Comparison of ENCODE assay signal across 26 cellular contexts in the genomic region with DNA sequence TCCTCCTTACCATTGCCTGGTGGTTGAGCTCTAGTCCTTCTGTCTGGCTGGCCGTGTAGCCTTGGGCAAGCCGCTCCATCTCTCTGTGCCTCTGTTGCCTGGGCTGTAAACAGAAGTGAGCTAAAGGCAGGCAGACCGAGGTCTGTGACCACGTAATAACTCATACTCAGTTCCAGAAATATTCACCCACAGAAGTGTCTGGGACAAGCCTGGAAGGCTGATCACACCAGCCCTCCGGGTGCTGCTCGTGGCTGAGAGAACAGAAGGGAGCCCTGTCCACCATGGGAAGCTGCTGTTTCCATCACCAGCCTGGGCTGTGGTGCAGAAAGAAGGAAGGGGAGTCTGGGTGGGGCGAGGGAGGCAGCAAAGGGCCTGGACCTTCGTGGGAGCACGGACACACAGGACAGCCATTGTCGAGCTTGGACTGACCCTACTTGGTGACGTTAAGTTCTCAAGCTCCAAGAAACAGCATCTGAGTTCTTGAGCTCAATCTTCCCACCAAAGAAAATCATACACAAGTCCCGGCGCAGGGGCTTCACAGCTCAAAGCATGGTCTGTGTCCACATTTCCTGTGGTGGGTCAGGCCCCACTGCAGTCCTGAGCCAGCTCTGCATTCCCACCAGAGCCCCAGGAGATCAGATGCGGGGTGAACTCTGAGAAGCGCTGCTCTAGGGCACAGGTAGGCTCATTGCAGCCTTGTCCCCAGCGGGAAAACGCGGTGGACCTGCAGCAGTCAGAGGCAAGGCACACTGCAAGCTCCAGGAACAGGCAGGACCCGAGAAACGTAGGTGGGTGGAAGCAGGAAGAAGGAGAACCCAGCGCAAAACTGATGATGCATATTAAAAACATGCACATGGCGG.
A peak's percentile ranks its signal among the peaks of the same experiment; 100 is the strongest.
DNase-seq lines count a peak whose midpoint lies in the region; ATAC-seq and TF ChIP-seq lines count a peak whose summit lies in the region.
"Had no signal": no experiment of that assay in that cellular context is flagged by ENCODE, and none has a peak within 500 bp of the region (broad histone marks: within the 10 kb centered on the region; RNA-seq: fewer than 3 reads in every experiment).

No MANE protein-coding gene starts in this region.

- peaks cover 66 to 69% of the 10 kb centered on the region in 2 donors for H3K4me1 Mint-ChIP-seq in natural killer cell
- H3K4me1 Mint-ChIP-seq in natural killer cell treated with Interleukin-12 subunit alpha and Interleukin-12 subunit beta and Interleukin-15 and Interleukin-18, amount 100 ng/mL, for 72 hours (ENCODE audit: low read depth in 2 of 2): peaks cover 31 to 56% of the 10 kb centered on the region in 2 donors
- H3K4me1 Mint-ChIP-seq in endodermal cell: peaks cover 7% of the 10 kb centered on the region
- H3K4me1 Mint-ChIP-seq in osteocyte (ENCODE audit: unreplicated experiment): peaks cover 5% of the 10 kb centered on the region
- H3K4me1 Mint-ChIP-seq: activated CD4-positive, alpha-beta T cell treated with anti-CD3 and anti-CD28 coated beads, Interleukin-2, amount 10 ng/mL, durations not matched to agents 24 days and 14 days had no signal

- H3K4me3 ChIP-seq in endodermal cell (ENCODE audit: low read length): no peak overlapping the region
- H3K4me3 ChIP-seq: adrenal gland, GM23338, left lung, prostate gland, upper lobe of left lung had no signal

- no peaks in the 10 kb centered on the region for H3K9me3 ChIP-seq in endodermal cell (ENCODE audit: control insufficient read depth, low read length)
- H3K9me3 ChIP-seq: adrenal gland, left lung, prostate gland, upper lobe of left lung had no signal

- no peaks in the 10 kb centered on the region for H3K36me3 ChIP-seq in endodermal cell (ENCODE audit: control insufficient read depth, insufficient read depth, low read length)
- H3K36me3 ChIP-seq: adrenal gland, left lung, prostate gland, upper lobe of left lung had no signal

- H3K9ac ChIP-seq in endodermal cell (ENCODE audit: extremely low read depth, low read length, poor library complexity, severe bottlenecking): no peak overlapping the region

- no peak overlapping the region for H3K27ac ChIP-seq in endodermal cell (ENCODE audit: low read depth, low read length)
- H3K27ac ChIP-seq: adrenal gland, left lung, prostate gland, upper lobe of left lung, VCaP had no signal

- H3K9me3 Mint-ChIP-seq in natural killer cell (no peaks in the 10 kb centered on the region), endodermal cell (no peaks in the 10 kb centered on the region), osteocyte (ENCODE audit: unreplicated experiment) (no peaks in the 10 kb centered on the region)
- H3K9me3 Mint-ChIP-seq in natural killer cell treated with Interleukin-12 subunit alpha and Interleukin-12 subunit beta and Interleukin-15 and Interleukin-18, amount 100 ng/mL, for 72 hours: no peaks in the 10 kb centered on the region
- H3K9me3 Mint-ChIP-seq: activated CD4-positive, alpha-beta T cell treated with anti-CD3 and anti-CD28 coated beads, Interleukin-2, amount 10 ng/mL, durations not matched to agents 24 days and 14 days; activated naive CD4-positive, alpha-beta T cell treated with anti-CD3 and anti-CD28 coated beads, Interleukin-2, amount 10 ng/mL, durations not matched to agents 7 days and 5 days; activated T-helper 1 cell treated with anti-CD3 and anti-CD28 coated beads, Interleukin-12 subunit alpha, Interleukin-12 subunit beta, Interleukin-2, Interleukin-4 antibody, amounts not matched to agents 30 ng/mL and 10 ng/mL and 1 ng/mL, durations not matched to agents 14 hours and 24 hours and 36 hours; CD4-positive, alpha-beta T cell; GM23338; HFFc6 had no signal

- H3K27me3 ChIP-seq in endodermal cell (ENCODE audit: control insufficient read depth, insufficient read depth, low read length, poor library complexity, severe bottlenecking): no peaks in the 10 kb centered on the region
- H3K27me3 ChIP-seq: upper lobe of left lung had no signal

- WGBS in endodermal cell (ENCODE audit: insufficient coverage in 1 of 2, insufficient read length in 1 of 2), 2 experiments: 89 to 95% methylated on average over 14 to 22 of the region's 22 CpGs

- H3K36me3 Mint-ChIP-seq in natural killer cell (peaks cover 8% of the 10 kb centered on the region), endodermal cell (ENCODE audit: low read depth) (no peaks in the 10 kb centered on the region), osteocyte (ENCODE audit: unreplicated experiment) (no peaks in the 10 kb centered on the region)
- no peaks in the 10 kb centered on the region for H3K36me3 Mint-ChIP-seq in natural killer cell treated with Interleukin-12 subunit alpha and Interleukin-12 subunit beta and Interleukin-15 and Interleukin-18, amount 100 ng/mL, for 72 hours
- H3K36me3 Mint-ChIP-seq: activated naive CD4-positive, alpha-beta T cell treated with anti-CD3 and anti-CD28 coated beads, Interleukin-2, amount 10 ng/mL, durations not matched to agents 7 days and 5 days had no signal

- no peak for TF ChIP-seq CTCF in natural killer cell (IDR thresholded peaks at IDR 0.05)
- no peak for TF ChIP-seq CTCF in endodermal cell (conservative IDR thresholded peaks at IDR 0.05)
- TF ChIP-seq CTCF in osteocyte (IDR thresholded peaks at IDR 0.05): no peak

- ATAC-seq in natural killer cell: no peak
- ATAC-seq in natural killer cell treated with Interleukin-12 subunit alpha and Interleukin-12 subunit beta and Interleukin-15 and Interleukin-18, amount 100 ng/mL, for 72 hours: no peak
- ATAC-seq: GM23338, left lung had no signal

- peak overlapping the region in 1 of 2 donors; percentile 79 for H3K27ac Mint-ChIP-seq in natural killer cell
- peak overlapping the region in 1 of 2 donors; percentile 24 for H3K27ac Mint-ChIP-seq in natural killer cell treated with Interleukin-12 subunit alpha and Interleukin-12 subunit beta and Interleukin-15 and Interleukin-18, amount 100 ng/mL, for 72 hours
- peak overlapping the region; percentile 10 for H3K27ac Mint-ChIP-seq in endodermal cell
- H3K27ac Mint-ChIP-seq in osteocyte (ENCODE audit: unreplicated experiment): no peak overlapping the region
- H3K27ac Mint-ChIP-seq: activated CD4-positive, alpha-beta T cell treated with anti-CD3 and anti-CD28 coated beads, Interleukin-2, amount 10 ng/mL, durations not matched to agents 24 days and 14 days; activated naive CD4-positive, alpha-beta T cell treated with anti-CD3 and anti-CD28 coated beads, Interleukin-2, amount 10 ng/mL, durations not matched to agents 7 days and 5 days; activated T-helper 1 cell treated with anti-CD3 and anti-CD28 coated beads, Interleukin-12 subunit alpha, Interleukin-12 subunit beta, Interleukin-2, Interleukin-4 antibody, amounts not matched to agents 30 ng/mL and 10 ng/mL and 1 ng/mL, durations not matched to agents 14 hours and 24 hours and 36 hours; CD4-positive, alpha-beta T cell; GM23338; HFFc6 had no signal

- peak; percentile 10 for DNase-seq in natural killer cell
- DNase-seq in natural killer cell treated with Interleukin-12 subunit alpha and Interleukin-12 subunit beta and Interleukin-15 and Interleukin-18, amount 100 ng/mL, for 72 hours (ENCODE audit: low spot score): no peak
- DNase-seq in endodermal cell: peak; percentile 35
- peak; percentile 62 for DNase-seq in osteocyte (ENCODE audit: extremely low spot score, unreplicated experiment)
- DNase-seq in stimulated activated CD4-positive, alpha-beta T cell treated with anti-CD3 and anti-CD28 coated beads, Interleukin-2, amount 100 ng/mL, for 48 hours: no peak
- DNase-seq in iPS-NIHi11 (ENCODE audit: low spot score): no peak
- no peak for DNase-seq in HPDE6-E6E7 (ENCODE audit: extremely low spot score)
- DNase-seq: activated CD4-positive, alpha-beta T cell treated with anti-CD3 and anti-CD28 coated beads, Interleukin-2, amount 10 ng/mL, durations not matched to agents 24 days and 14 days; activated naive CD4-positive, alpha-beta T cell treated with anti-CD3 and anti-CD28 coated beads, Interleukin-2, amount 10 ng/mL, durations not matched to agents 7 days and 5 days; CD4-positive, alpha-beta T cell; cerebellar nuclear complex; HFFc6; hypothalamus; mesendoderm; NCI-H1092 treated with DMSO at 0.1 percent for 48 hours; NCI-H187; SIG-M5; stimulated activated naive CD4-positive, alpha-beta T cell; T1000; upper lobe of left lung had no signal

- H3K4me1 ChIP-seq in endodermal cell (ENCODE audit: control insufficient read depth, insufficient read depth, low read length): no peaks in the 10 kb centered on the region
- H3K4me1 ChIP-seq: adrenal gland, left lung, prostate gland had no signal

- intact Hi-C loops in natural killer cell (cut with micrococcal nuclease): no loop called here

- H3K27me3 Mint-ChIP-seq in natural killer cell (ENCODE audit: low read depth in 2 of 2): no peaks in the 10 kb centered on the region
- H3K27me3 Mint-ChIP-seq in natural killer cell treated with Interleukin-12 subunit alpha and Interleukin-12 subunit beta and Interleukin-15 and Interleukin-18, amount 100 ng/mL, for 72 hours: no peaks in the 10 kb centered on the region
- no peaks in the 10 kb centered on the region for H3K27me3 Mint-ChIP-seq in endodermal cell (ENCODE audit: insufficient read depth)
- peaks cover 15% of the 10 kb centered on the region for H3K27me3 Mint-ChIP-seq in osteocyte (ENCODE audit: unreplicated experiment)
- H3K27me3 Mint-ChIP-seq: CD4-positive, alpha-beta T cell had no signal

- H3K4me3 Mint-ChIP-seq in natural killer cell (peak overlapping the region; percentile 47), endodermal cell (no peak overlapping the region), osteocyte (ENCODE audit: unreplicated experiment) (no peak overlapping the region)
- H3K4me3 Mint-ChIP-seq in natural killer cell treated with Interleukin-12 subunit alpha and Interleukin-12 subunit beta and Interleukin-15 and Interleukin-18, amount 100 ng/mL, for 72 hours: no peak overlapping the region
- H3K4me3 Mint-ChIP-seq: activated CD4-positive, alpha-beta T cell treated with anti-CD3 and anti-CD28 coated beads, Interleukin-2, amount 10 ng/mL, durations not matched to agents 24 days and 14 days; activated naive CD4-positive, alpha-beta T cell treated with anti-CD3 and anti-CD28 coated beads, Interleukin-2, amount 10 ng/mL, durations not matched to agents 7 days and 5 days; activated T-helper 1 cell treated with anti-CD3 and anti-CD28 coated beads, Interleukin-12 subunit alpha, Interleukin-12 subunit beta, Interleukin-2, Interleukin-4 antibody, amounts not matched to agents 30 ng/mL and 10 ng/mL and 1 ng/mL, durations not matched to agents 14 hours and 24 hours and 36 hours; CD4-positive, alpha-beta T cell; GM23338; HFFc6 had no signal

Comparison
In these comparisons a context has a peak if more than half of its experiments do, and no peak if none do; other contexts are left out.
1. DNase-seq: peak in natural killer cell (single experiment), endodermal cell (single experiment) and osteocyte (single experiment); none in natural killer cell treated with Interleukin-12 subunit alpha and Interleukin-12 subunit beta and Interleukin-15 and Interleukin-18, amount 100 ng/mL, for 72 hours (single experiment), stimulated activated CD4-positive, alpha-beta T cell treated with anti-CD3 and anti-CD28 coated beads, Interleukin-2, amount 100 ng/mL, for 48 hours (0 of 2), iPS-NIHi11 (single experiment) and HPDE6-E6E7 (single experiment).